Comparison of ENCODE assay signal across 18 cellular contexts in genomic region chr2:2933421-2933820, GRCh38.
DNase-seq lines count a peak whose midpoint lies in the region; ATAC-seq and TF ChIP-seq lines count a peak whose summit lies in the region.
"Had no signal": no experiment of that assay in that cellular context is flagged by ENCODE, and none has a peak within 500 bp of the region (broad histone marks: within the 10 kb centered on the region; RNA-seq: fewer than 3 reads in every experiment).

No MANE protein-coding gene starts in this region.

- peaks cover 14% of the 10 kb centered on the region for H3F3A ChIP-seq in neural progenitor cell (ENCODE audit: low read depth)

- no peak overlapping the region for H2AFZ ChIP-seq in neural progenitor cell (replicated peaks)
- H2AFZ ChIP-seq: GM23248 had no signal

- 72 to 81% methylated on average over 12 to 15 of the region's 15 CpGs for WGBS in endodermal cell (ENCODE audit: insufficient coverage in 1 of 2, insufficient read length in 1 of 2), 2 experiments

- TF ChIP-seq CTCF in BE2C (IDR thresholded peaks at IDR 0.05; ENCODE audit: low read depth, low read length): no peak
- TF ChIP-seq CTCF in endodermal cell (conservative IDR thresholded peaks at IDR 0.05): no peak
- no peak for TF ChIP-seq CTCF in neural progenitor cell (IDR thresholded peaks at IDR 0.05)
- no peak for TF ChIP-seq CTCF in upper lobe of right lung (IDR thresholded peaks at IDR 0.05)

- H3K4me1 Mint-ChIP-seq in endodermal cell: no peaks in the 10 kb centered on the region
- H3K4me1 Mint-ChIP-seq in neural progenitor cell: peaks cover 35% of the 10 kb centered on the region
- H3K4me1 Mint-ChIP-seq: CD14-positive monocyte had no signal

- H3K9me3 ChIP-seq in BE2C (no peaks in the 10 kb centered on the region), endodermal cell (ENCODE audit: control insufficient read depth, low read length) (no peaks in the 10 kb centered on the region), neural progenitor cell (ENCODE audit: low read depth) (no peaks in the 10 kb centered on the region), upper lobe of right lung (no peaks in the 10 kb centered on the region)
- H3K9me3 ChIP-seq: Peyer's patch had no signal

- ATAC-seq in upper lobe of right lung (no peak), sciatic nerve (no peak), HG03159 (IDR thresholded peaks at IDR 0.05; ENCODE audit: unreplicated experiment) (no peak)
- ATAC-seq: HCT116 had no signal

- H3K36me3 ChIP-seq in BE2C (no peaks in the 10 kb centered on the region), endodermal cell (ENCODE audit: control insufficient read depth, insufficient read depth, low read length) (no peaks in the 10 kb centered on the region), neural progenitor cell (no peaks in the 10 kb centered on the region), upper lobe of right lung (no peaks in the 10 kb centered on the region)
- H3K36me3 ChIP-seq: Peyer's patch had no signal

- H3K27me3 Mint-ChIP-seq in endodermal cell (ENCODE audit: insufficient read depth) (peaks cover 2% of the 10 kb centered on the region), neural progenitor cell (ENCODE audit: insufficient read depth, low read depth) (peaks cover 22% of the 10 kb centered on the region)

- intact Hi-C loops in upper lobe of right lung (cut with DNase I) (no loop called here), sciatic nerve (cut with DNase I) (no loop called here)

- H3K4me3 ChIP-seq in BE2C (ENCODE audit: low read depth, low read length): no peak overlapping the region
- H3K4me3 ChIP-seq in endodermal cell (ENCODE audit: low read length): no peak overlapping the region
- H3K4me3 ChIP-seq in neural progenitor cell: no peak overlapping the region
- no peak overlapping the region for H3K4me3 ChIP-seq in upper lobe of right lung
- H3K4me3 ChIP-seq: GM23248, Peyer's patch had no signal

- H3K4me2 ChIP-seq in neural progenitor cell: peak overlapping the region; percentile 44

- no peak overlapping the region for H3K27ac Mint-ChIP-seq in endodermal cell
- H3K27ac Mint-ChIP-seq in neural progenitor cell: peak overlapping the region; percentile 58
- H3K27ac Mint-ChIP-seq: CD14-positive monocyte had no signal

- peaks cover 15% of the 10 kb centered on the region for H3K4me1 ChIP-seq in BE2C
- H3K4me1 ChIP-seq in endodermal cell (ENCODE audit: control insufficient read depth, insufficient read depth, low read length): no peaks in the 10 kb centered on the region
- H3K4me1 ChIP-seq in neural progenitor cell: peaks cover 20% of the 10 kb centered on the region
- H3K4me1 ChIP-seq in upper lobe of right lung: no peaks in the 10 kb centered on the region
- H3K4me1 ChIP-seq: Peyer's patch had no signal

- no peak overlapping the region for H3K4me3 Mint-ChIP-seq in endodermal cell
- H3K4me3 Mint-ChIP-seq in neural progenitor cell: no peak overlapping the region
- H3K4me3 Mint-ChIP-seq: CD14-positive monocyte had no signal

- H3K27me3 ChIP-seq in BE2C (no peaks in the 10 kb centered on the region), endodermal cell (ENCODE audit: control insufficient read depth, insufficient read depth, low read length, poor library complexity, severe bottlenecking) (no peaks in the 10 kb centered on the region), neural progenitor cell (no peaks in the 10 kb centered on the region), upper lobe of right lung (no peaks in the 10 kb centered on the region)
- H3K27me3 ChIP-seq: Peyer's patch had no signal

- no peaks in the 10 kb centered on the region for H3K36me3 Mint-ChIP-seq in endodermal cell (ENCODE audit: low read depth)
- H3K36me3 Mint-ChIP-seq in neural progenitor cell: peaks cover 5% of the 10 kb centered on the region
- H3K36me3 Mint-ChIP-seq: CD14-positive monocyte had no signal

- peak overlapping the region; percentile 92 for H3K27ac ChIP-seq in endodermal cell (ENCODE audit: low read depth, low read length)
- H3K27ac ChIP-seq in neural progenitor cell: no peak overlapping the region
- no peak overlapping the region for H3K27ac ChIP-seq in upper lobe of right lung
- H3K27ac ChIP-seq: GM23248, Peyer's patch had no signal

- no peak overlapping the region for H3K9ac ChIP-seq in endodermal cell (ENCODE audit: extremely low read depth, low read length, poor library complexity, severe bottlenecking)
- H3K9ac ChIP-seq in neural progenitor cell: no peak overlapping the region
- H3K9ac ChIP-seq: GM23248 had no signal

- peak; percentile 76 for DNase-seq in BE2C
- peak; percentile 60 for DNase-seq in ELF-1 (ENCODE audit: low read depth, low spot score)
- no peak for DNase-seq in endodermal cell
- peak; percentile 88 for DNase-seq in neural progenitor cell (ENCODE audit: low spot score)
- DNase-seq in upper lobe of right lung: no peak
- no peak for DNase-seq in sciatic nerve (ENCODE audit: low spot score)
- DNase-seq: DMS79 treated with DMSO at 0.1 percent for 48 hours, GDM1, GM23248, IMR-90, NCI-H1048, NCI-H1436, NCI-H1930, NCI-H526, Peyer's patch had no signal

- H3K79me2 ChIP-seq in neural progenitor cell (ENCODE audit: low read depth): no peaks in the 10 kb centered on the region

- H3K9me3 Mint-ChIP-seq in endodermal cell: peaks cover 14% of the 10 kb centered on the region
- H3K9me3 Mint-ChIP-seq in neural progenitor cell: peaks cover 37% of the 10 kb centered on the region

- H4K20me1 ChIP-seq in neural progenitor cell (ENCODE audit: low read depth): no peaks in the 10 kb centered on the region

Comparison
In these comparisons a context has a peak if more than half of its experiments do, and no peak if none do; other contexts are left out.
1. DNase-seq: peak in BE2C (single experiment), ELF-1 (single experiment) and neural progenitor cell (single experiment); none in endodermal cell (single experiment), upper lobe of right lung (single experiment) and sciatic nerve (single experiment).